In genomic region chr2:189312643-189313042, GRCh38 we compare ENCODE assay signal across 1 cellular context.
TF ChIP-seq lines count a peak whose summit lies in the region.

No MANE protein-coding gene starts in this region.

TF ChIP-seq in SK-N-SH treated with all-trans-retinoic acid at 6 μM for 48 hours, 23 proteins besides CTCF, POLR2A, EP300 and RAD21 (continued from another document):
- TF ChIP-seq POU6F1 (CRISPR knock-in tag; IDR thresholded peaks at IDR 0.05; ENCODE audit: borderline replicate concordance, low read depth) (no peak), RARB (CRISPR knock-in tag; IDR thresholded peaks at IDR 0.05) (no peak), TSHZ2 (CRISPR knock-in tag; IDR thresholded peaks at IDR 0.05) (no peak), ESRRG (CRISPR knock-in tag; IDR thresholded peaks at IDR 0.05) (no peak), PPARA (CRISPR knock-in tag; IDR thresholded peaks at IDR 0.05; ENCODE audit: borderline replicate concordance) (no peak), ZNF565 (CRISPR knock-in tag; conservative IDR thresholded peaks at IDR 0.05; ENCODE audit: low read depth) (no peak), CSDC2 (CRISPR knock-in tag; IDR thresholded peaks at IDR 0.05) (no peak), CSRNP3 (CRISPR knock-in tag; IDR thresholded peaks at IDR 0.05) (no peak), TOX (CRISPR knock-in tag; IDR thresholded peaks at IDR 0.05; ENCODE audit: borderline replicate concordance) (no peak)
